ENCODE assay signal across 22 cellular contexts in genomic region chr20:436476-436875, GRCh38. TPM values are rescaled to one million over a fixed set of nuclear protein-coding genes. Genes with fewer than 3 reads are reported as not detected.
DNase-seq lines count a peak whose midpoint lies in the region; ATAC-seq, FAIRE-seq and TF ChIP-seq lines count a peak whose summit lies in the region.
"Had no signal": no experiment of that assay in that cellular context is flagged by ENCODE, and none has a peak within 500 bp of the region (broad histone marks: within the 10 kb centered on the region; RNA-seq: fewer than 3 reads in every experiment).

No MANE protein-coding gene starts in this region.

- no peak for TF ChIP-seq EP300 in A549 (IDR thresholded peaks at IDR 0.05)

- ATAC-seq in A549: no peak
- ATAC-seq in sciatic nerve: no peak
- no peak for ATAC-seq in HG02678 (IDR thresholded peaks at IDR 0.05; ENCODE audit: unreplicated experiment)

- 95% methylated on average over 5 of the region's 5 CpGs for WGBS in A549 (ENCODE audit: missing lambda C conversion rate)

- H3K4me3 ChIP-seq in A549: no peak overlapping the region

- H3K27ac Mint-ChIP-seq in Calu3 (ENCODE audit: unreplicated experiment): peak overlapping the region; percentile 23
- H3K27ac Mint-ChIP-seq in glutamatergic neuron (ENCODE audit: unreplicated experiment): no peak overlapping the region

- no peak overlapping the region for H3K4me2 ChIP-seq in A549

- H3K27me3 Mint-ChIP-seq in Calu3 (ENCODE audit: unreplicated experiment): no peaks in the 10 kb centered on the region
- H3K27me3 Mint-ChIP-seq in glutamatergic neuron (ENCODE audit: unreplicated experiment): peaks cover 3% of the 10 kb centered on the region
- H3K27me3 Mint-ChIP-seq: CD8-positive, alpha-beta memory T cell; IgD-negative memory B cell had no signal

- no peaks in the 10 kb centered on the region for H3K9me3 ChIP-seq in A549

- intact Hi-C loops in Calu3 (cut with micrococcal nuclease; ENCODE audit: unreplicated experiment) (no loop called here), sciatic nerve (cut with DNase I) (no loop called here)

- TF ChIP-seq POLR2A in A549 (IDR thresholded peaks at IDR 0.05; ENCODE audit: low read length): no peak

- H3K4me3 Mint-ChIP-seq in Calu3 (ENCODE audit: low read depth, unreplicated experiment): no peak overlapping the region
- no peak overlapping the region for H3K4me3 Mint-ChIP-seq in glutamatergic neuron (ENCODE audit: unreplicated experiment)
- H3K4me3 Mint-ChIP-seq: CD8-positive, alpha-beta memory T cell had no signal

- no peaks in the 10 kb centered on the region for H3K9me3 Mint-ChIP-seq in Calu3 (ENCODE audit: low read depth, unreplicated experiment)
- peaks cover 2% of the 10 kb centered on the region for H3K9me3 Mint-ChIP-seq in glutamatergic neuron (ENCODE audit: unreplicated experiment)
- H3K9me3 Mint-ChIP-seq: CD8-positive, alpha-beta memory T cell; IgD-negative memory B cell had no signal

- peaks cover 7% of the 10 kb centered on the region; the same call in 2 of the 3 replicates for H3K4me1 ChIP-seq in A549

- TSS peak; percentile 14 for BruUV-seq in Calu3 (replicated peaks; lab: Mats Ljungman, UMichigan)

- H3K4me1 Mint-ChIP-seq in Calu3 (ENCODE audit: low read depth, unreplicated experiment) (peaks cover 9% of the 10 kb centered on the region), glutamatergic neuron (ENCODE audit: low read depth, unreplicated experiment) (peaks cover 6% of the 10 kb centered on the region)

- no peak for TF ChIP-seq CTCF in A549 (IDR thresholded peaks at IDR 0.05)
- TF ChIP-seq CTCF in Calu3 (IDR thresholded peaks at IDR 0.05; ENCODE audit: unreplicated experiment): no peak
- TF ChIP-seq CTCF in glutamatergic neuron (IDR thresholded peaks at IDR 0.05; ENCODE audit: partially characterized antibody, unreplicated experiment): no peak

- DNase-seq in A549 (ENCODE audit: low read depth in 1 of 2, low spot score in 1 of 2) (no peak), Calu3 (no peak), epithelial cell of prostate (ENCODE audit: low read depth, low spot score) (no peak), sciatic nerve (ENCODE audit: low spot score) (peak; percentile 3), glutamatergic neuron (no peak), iPS-NIHi7 (ENCODE audit: extremely low spot score) (no peak)
- DNase-seq: C1 segment of cervical spinal cord, DMS53, GDM1, Karpas-422, MV-4-11, NCI-H1105 treated with DMSO at 0.1 percent for 48 hours, NCI-H1694 treated with DMSO at 0.1 percent for 48 hours, NCI-H2081 treated with DMSO at 0.1 percent for 48 hours, NCI-H2171 treated with DMSO at 0.1 percent for 48 hours, NCI-H526 treated with DMSO at 0.1 percent for 48 hours, Right ventricle myocardium superior had no signal

- CTCF ChIA-PET in A549 (lab: Yijun Ruan, JAX) (interaction anchor here (1.3 to 28.5 kb wide), 5 partner anchors 8 to 68 kb away, joined by 3 to 1229 read pairs (median 4); partner anchors contain the start of genes NRSN2 and TRIB3), Calu3 (lab: Charles Lee) (no interaction called here)

- H3K27ac ChIP-seq in A549 (no peak overlapping the region), epithelial cell of prostate (peak overlapping the region; percentile 59)

- POLR2A ChIA-PET in A549 (lab: Yijun Ruan, JAX): interaction anchor here (2.2 kb wide), 1 partner anchor 29 kb away, joined by 7 read pairs; the partner anchor contains the start of gene RBCK1

- FAIRE-seq in A549 (lab: Jason Lieb, UNC): no peak
- FAIRE-seq: D721Med, H1 had no signal

- peaks cover 87% of the 10 kb centered on the region for H3K36me3 Mint-ChIP-seq in Calu3 (ENCODE audit: insufficient read depth, unreplicated experiment)
- peaks cover 16% of the 10 kb centered on the region for H3K36me3 Mint-ChIP-seq in glutamatergic neuron (ENCODE audit: unreplicated experiment)

- TF ChIP-seq RAD21 in A549 (conservative IDR thresholded peaks at IDR 0.05 in 1 of 2, IDR thresholded peaks at IDR 0.05 in 1 of 2): no peak

TF ChIP-seq in A549, 52 proteins besides CTCF, POLR2A, EP300 and RAD21:
- no peak for TF ChIP-seq RFX5 (IDR thresholded peaks at IDR 0.05)
- peak; percentile 8 for TF ChIP-seq MAFK (IDR thresholded peaks at IDR 0.05; ENCODE audit: partially characterized antibody)

RNA-seq across cellular contexts. Expression of gene TBC1D20, which starts 25.9 kb away (rescaled TPM):
- polyA plus RNA-seq in A549 (2011; rRNA removed): 43.4 and 53.9 TPM in 2 replicates
- polyA plus RNA-seq in A549 (2012; cell fraction: cytosol; rRNA removed): 36.6 and 40.3 TPM in 2 replicates
- 22.8 and 27.9 TPM in 2 replicates for polyA plus RNA-seq in A549 (2012; cell fraction: nucleus; rRNA removed)
- 24.5 to 28.0 TPM (median 27.7 TPM) in 3 replicates for polyA plus RNA-seq in A549 (2017; fragmentation: RNase III; extraction: RNeasy Plus Mini Kit Qiagen cat#74134 plus additional on column Dnase treatment)
- polyA minus RNA-seq in A549 (2011; rRNA and poly(A)+ RNA removed): 79.0 and 91.9 TPM in 2 replicates
- total RNA-seq in Calu3 (2022): 15.0 and 18.7 TPM in 2 replicates
- total RNA-seq in sciatic nerve: 32.5 TPM
- 39.6 TPM for total RNA-seq in glutamatergic neuron (ENCODE audit: unreplicated experiment)

RNA-seq across cellular contexts. Expression of gene RBCK1, which starts 28.4 kb away (rescaled TPM):
- polyA plus RNA-seq in A549 (2011; rRNA removed) (222 and 239 TPM in 2 replicates), A549 (2017; fragmentation: RNase III; extraction: RNeasy Plus Mini Kit Qiagen cat#74134 plus additional on column Dnase treatment) (105 to 117 TPM (median 112 TPM) in 3 replicates)
- polyA plus RNA-seq in A549 (2012; cell fraction: cytosol; rRNA removed): 142 and 173 TPM in 2 replicates
- polyA plus RNA-seq in A549 (2012; cell fraction: nucleus; rRNA removed): 254 and 311 TPM in 2 replicates
- 186 and 187 TPM in 2 replicates for polyA minus RNA-seq in A549 (2011; rRNA and poly(A)+ RNA removed)
- total RNA-seq in Calu3 (2022) (142 and 144 TPM in 2 replicates), sciatic nerve (72.7 TPM), glutamatergic neuron (ENCODE audit: unreplicated experiment) (97.6 TPM)

RNA-seq across cellular contexts. Expression of gene TRIB3, which starts 55.9 kb away (rescaled TPM):
- polyA plus RNA-seq in A549 (2011; rRNA removed) (210 and 269 TPM in 2 replicates), A549 (2017; fragmentation: RNase III; extraction: RNeasy Plus Mini Kit Qiagen cat#74134 plus additional on column Dnase treatment) (28.4 to 39.8 TPM (median 34.0 TPM) in 3 replicates)
- polyA plus RNA-seq in A549 (2012; cell fraction: cytosol; rRNA removed): 56.5 and 79.1 TPM in 2 replicates
- polyA plus RNA-seq in A549 (2012; cell fraction: nucleus; rRNA removed): 68.7 and 90.7 TPM in 2 replicates
- 224 and 268 TPM in 2 replicates for polyA minus RNA-seq in A549 (2011; rRNA and poly(A)+ RNA removed)
- total RNA-seq in Calu3 (2022) (47.2 and 53.0 TPM in 2 replicates), sciatic nerve (6.2 TPM), glutamatergic neuron (ENCODE audit: unreplicated experiment) (29.3 TPM)
